8 cellular contexts compared by ENCODE assay signal in genomic region chr5:154835701-154836052, GRCh38. TPM values are rescaled to one million over a fixed set of nuclear protein-coding genes. Genes with fewer than 3 reads are reported as not detected.
DNase-seq lines count a peak whose midpoint lies in the region; ATAC-seq, FAIRE-seq and TF ChIP-seq lines count a peak whose summit lies in the region.
"Not testable (repeated sequence)": the region's sequence is repeated elsewhere in the genome, so short reads cannot be mapped to it uniquely, and the experiment has no call there.

No MANE protein-coding gene starts in this region.

- CTCF ChIA-PET in A549 (lab: Yijun Ruan, JAX) = interaction anchor here (0.6 to 1.7 kb wide), 3 partner anchors 8 to 185 kb away, joined by 3 to 5 read pairs (median 4); no protein-coding TSS in a partner anchor
- CTCF ChIA-PET in RWPE1 (lab: Yijun Ruan, JAX) = interaction anchor here (0.6 to 0.7 kb wide), 2 partner anchors 94 to 360 kb away, joined by 3 read pairs; no protein-coding TSS in a partner anchor
- CTCF ChIA-PET in K562 (lab: Yijun Ruan, JAX; ENCODE audit: low intra/inter-chr PET ratio) = not testable (repeated sequence)

- not testable (repeated sequence) for ATAC-seq in A549, K562, foreskin keratinocyte
- peak; percentile 3 for ATAC-seq in omental fat pad (ENCODE audit: low FRiP score)

- H3K9me1 ChIP-seq in K562 (ENCODE audit: control insufficient read depth, insufficient read depth, low read length) = not testable (repeated sequence)

- not testable (repeated sequence) for H3K4me3 ChIP-seq in A549, K562, skin epidermis
- H3K4me3 ChIP-seq in tibial artery = peak overlapping the region; percentile 21 to 26

- TF ChIP-seq RAD21 in A549 (conservative IDR thresholded peaks at IDR 0.05 in 1 of 2, IDR thresholded peaks at IDR 0.05 in 1 of 2); K562 (CRISPR knock-in tag; conservative IDR thresholded peaks at IDR 0.05 in 1 of 2, IDR thresholded peaks at IDR 0.05 in 1 of 2): not testable (repeated sequence)

- H3K4me1 ChIP-seq in A549 (peaks cover 13% of the 10 kb centered on the region), K562 (replicated peaks in 1 of 2; ENCODE audit: control insufficient read depth in 2 of 2, insufficient read depth in 2 of 2, low read length in 2 of 2) (peaks cover 27 to 31% of the 10 kb centered on the region in 2 experiments), foreskin keratinocyte (peaks cover 21% of the 10 kb centered on the region), tibial artery (peaks cover 0 to 22% (median 13%) of the 10 kb centered on the region in 4 donors)

- H2AFZ ChIP-seq in K562 (ENCODE audit: low read depth, low read length) = not testable (repeated sequence)

- DNase-seq in A549 (ENCODE audit: low read depth in 1 of 2, low spot score in 1 of 2); RWPE1 (ENCODE audit: low spot score); K562 (ENCODE audit: extremely low read depth in 1 of 4, low spot score in 3 of 4); foreskin keratinocyte; omental fat pad (ENCODE audit: low spot score); tibial artery: not testable (repeated sequence)

- H3K9ac ChIP-seq in K562 (ENCODE audit: insufficient read depth in 1 of 2, low read depth in 2 of 2, low read length in 2 of 2) = not testable (repeated sequence)

- BruUV-seq in K562 (replicated peaks; lab: Mats Ljungman, UMichigan) = not testable (repeated sequence)

- H3K79me2 ChIP-seq in K562 (ENCODE audit: control insufficient read depth, insufficient read depth, low read length) = peaks cover 33% of the 10 kb centered on the region

- H3K9me3 ChIP-seq in A549; K562 (replicated peaks; ENCODE audit: control insufficient read depth, insufficient read depth, low read depth, low read length); tibial artery: not testable (repeated sequence)

- TF ChIP-seq POLR2A in A549 (IDR thresholded peaks at IDR 0.05; ENCODE audit: low read length); K562 (conservative IDR thresholded peaks at IDR 0.05): not testable (repeated sequence)

- POLR2A ChIA-PET in A549 (lab: Yijun Ruan, JAX) = interaction anchor here (0.7 to 1.9 kb wide), 2 partner anchors 22 to 24 kb away, joined by 7 to 14 read pairs; partner anchors contain the start of gene CNOT8
- POLR2A ChIA-PET in RWPE1 (lab: Yijun Ruan, JAX; ENCODE audit: low non-redundant PET) = not testable (repeated sequence)
- POLR2A ChIA-PET in K562 (lab: Yijun Ruan, JAX) = interaction anchor here (0.6 to 1.5 kb wide), 7 partner anchors 8 to 137 kb away, joined by 3 to 9 read pairs (median 4); partner anchors contain the start of gene FAXDC2

- H3K4me2 ChIP-seq in A549 = 0 out of 3 replicates have a peak overlapping the region, but pooled peaks have one; percentile 20
- H3K4me2 ChIP-seq in K562 (ENCODE audit: insufficient read depth, low read length) = not testable (repeated sequence)

- H3K27ac ChIP-seq in A549 (0 out of 6 replicates have a peak overlapping the region, but pooled peaks of 1 of the 2 experiments have one; percentile 50), RWPE1 (peak overlapping the region; percentile 91), foreskin keratinocyte (peak overlapping the region; percentile 29), layer of hippocampus (ENCODE audit: low read depth, low read length) (peak overlapping the region; percentile 18), skin epidermis (peak overlapping the region in 11 of 21 experiments; percentile 18 to 77 (median 61)), tibial artery (peak overlapping the region; percentile 74 to 79)
- not testable (repeated sequence) for H3K27ac ChIP-seq in K562 (ENCODE audit: extremely low read depth, low read depth, low read length)

- TF ChIP-seq CTCF in A549 (IDR thresholded peaks at IDR 0.05); RWPE1 (conservative IDR thresholded peaks at IDR 0.05; ENCODE audit: low read depth); K562 (IDR thresholded peaks at IDR 0.05 in 2 of 3, conservative IDR thresholded peaks at IDR 0.05 in 1 of 3; ENCODE audit: insufficient read depth in 2 of 3, low read depth in 1 of 3, low read length in 3 of 3); foreskin keratinocyte (conservative IDR thresholded peaks at IDR 0.05); omental fat pad (IDR thresholded peaks at IDR 0.05); tibial artery (IDR thresholded peaks at IDR 0.05): not testable (repeated sequence)

- in situ Hi-C loops in K562 (cut with MboI) = not testable (repeated sequence)

- H3K36me3 ChIP-seq in K562 (ENCODE audit: control insufficient read depth, insufficient read depth, low read length) = peaks cover 17% of the 10 kb centered on the region
- H3K36me3 ChIP-seq in tibial artery = peaks cover 21 to 42% (median 22%) of the 10 kb centered on the region in 3 donors

- intact Hi-C loops in K562 (cut with micrococcal nuclease) = loop anchor here (1.0 to 2.0 kb wide), 3 partner anchors 17 to 181 kb away; partner anchors contain the start of gene CNOT8
- intact Hi-C loops in tibial artery (cut with DNase I; ENCODE audit: low total_unique reads) = not testable (repeated sequence)

- 79% methylated on average over 9 of the region's 9 CpGs for WGBS in A549 (ENCODE audit: missing lambda C conversion rate)
- WGBS in K562 (ENCODE audit: insufficient coverage, low coverage, missing lambda C conversion rate) = 21% methylated on average over 9 of the region's 9 CpGs

- H3K27me3 ChIP-seq in K562 (ENCODE audit: control insufficient read depth in 2 of 2, insufficient read depth in 2 of 2, low read length in 2 of 2); foreskin keratinocyte; layer of hippocampus (ENCODE audit: control insufficient read depth, insufficient read depth, low read length); tibial artery: not testable (repeated sequence)

- TF ChIP-seq EP300 in A549 (IDR thresholded peaks at IDR 0.05); K562 (IDR thresholded peaks at IDR 0.05; ENCODE audit: low read length): not testable (repeated sequence)

- not testable (repeated sequence) for FAIRE-seq in A549 (lab: Jason Lieb, UNC); K562 (lab: Jason Lieb, UNC)

- not testable (repeated sequence) for H4K20me1 ChIP-seq in K562 (replicated peaks; ENCODE audit: control insufficient read depth, insufficient read depth, low read length)

RNA-seq across cellular contexts. Expression of gene FAXDC2, which starts 14.7 kb away (rescaled TPM):
- polyA plus RNA-seq in A549 (2011; rRNA removed) (0.94 and 1.6 TPM in 2 replicates), A549 (2017; fragmentation: RNase III; extraction: RNeasy Plus Mini Kit Qiagen cat#74134 plus additional on column Dnase treatment) (0.14 to 0.42 TPM (median 0.33 TPM) in 3 replicates), K562 (2011; rRNA removed) (21.4 and 24.0 TPM in 2 replicates), K562 (2014; fragmentation: Illumina TruSeq; extraction: Trizol) (23.7 and 30.0 TPM in 2 replicates), K562 (2014; fragmentation: Nextera tagmentation; extraction: Ambion mirVana) (1 to 10 TPM; 2.4 to 3.5 TPM), K562 (2014; rRNA removed) (9.9 and 13.8 TPM in 2 replicates), foreskin keratinocyte (2.2 and 2.4 TPM in 2 replicates)
- polyA plus RNA-seq in A549 (2012; cell fraction: cytosol; rRNA removed) = 0.13 and 0.17 TPM in 2 replicates
- 0.04 and 0.10 TPM in 2 replicates for polyA plus RNA-seq in A549 (2012; cell fraction: nucleus; rRNA removed)
- polyA minus RNA-seq in A549 (2011; rRNA and poly(A)+ RNA removed) = 0.68 and 2.6 TPM in 2 replicates
- 48.9 and 53.4 TPM in 2 replicates for total RNA-seq in K562 (2011; cell fraction: chromatin; rRNA removed; ENCODE audit: low replicate concordance)
- 32.5 and 34.2 TPM in 2 replicates for total RNA-seq in K562 (2011; cell fraction: nucleolus; rRNA removed)
- 47.6 and 48.8 TPM in 2 replicates for total RNA-seq in K562 (2011; cell fraction: nucleoplasm; rRNA removed)
- total RNA-seq in K562 (2014; rRNA removed) (9.8 and 12.1 TPM in 2 replicates), K562 (2014; rRNA removed; fragmentation: Illumina TruSeq; extraction: Trizol) (14.3 and 16.2 TPM in 2 replicates), K562 (2015; rRNA removed; fragmentation: Illumina TruSeq; extraction: Trizol) (6.2 and 7.4 TPM in 2 replicates), K562 (2021) (12.0 and 13.1 TPM in 2 replicates), foreskin keratinocyte (4.4 and 4.7 TPM in 2 replicates), omental fat pad (10 to 100 TPM; 17.4 to 57.2 (median 33.7) TPM)
- polyA plus RNA-seq in K562 (2011; cell fraction: cytosol; rRNA removed) = 28.0 and 29.5 TPM in 2 replicates
- 39.8 and 42.0 TPM in 2 replicates for polyA plus RNA-seq in K562 (2011; cell fraction: nucleus; rRNA removed)
- 14.7 and 16.6 TPM in 2 replicates for polyA plus RNA-seq in K562 (2012)
- polyA minus RNA-seq in K562 (2011; rRNA and poly(A)+ RNA removed) = 25.9 and 26.6 TPM in 2 replicates
- 15.1 and 17.7 TPM in 2 replicates for polyA minus RNA-seq in K562 (2011; cell fraction: cytosol; rRNA and poly(A)+ RNA removed)
- 12.1 and 15.7 TPM in 2 replicates for polyA minus RNA-seq in K562 (2011; cell fraction: nucleus; rRNA and poly(A)+ RNA removed)

RNA-seq across cellular contexts. Expression of gene CNOT8, which starts 22.8 kb away (rescaled TPM):
- 49.8 and 52.7 TPM in 2 replicates for polyA plus RNA-seq in A549 (2011; rRNA removed)
- 26.9 and 29.5 TPM in 2 replicates for polyA plus RNA-seq in A549 (2012; cell fraction: cytosol; rRNA removed)
- 19.7 and 28.3 TPM in 2 replicates for polyA plus RNA-seq in A549 (2012; cell fraction: nucleus; rRNA removed)
- polyA plus RNA-seq in A549 (2017; fragmentation: RNase III; extraction: RNeasy Plus Mini Kit Qiagen cat#74134 plus additional on column Dnase treatment) = 35.7 to 41.2 TPM (median 40.6 TPM) in 3 replicates
- 24.7 and 27.5 TPM in 2 replicates for polyA minus RNA-seq in A549 (2011; rRNA and poly(A)+ RNA removed)
- 33.1 and 62.7 TPM in 2 replicates for total RNA-seq in K562 (2011; cell fraction: chromatin; rRNA removed; ENCODE audit: low replicate concordance)
- total RNA-seq in K562 (2011; cell fraction: nucleolus; rRNA removed) = 21.3 and 25.4 TPM in 2 replicates
- 30.8 and 33.4 TPM in 2 replicates for total RNA-seq in K562 (2011; cell fraction: nucleoplasm; rRNA removed)
- 52.6 and 55.4 TPM in 2 replicates for total RNA-seq in K562 (2014; rRNA removed)
- 53.6 and 64.3 TPM in 2 replicates for total RNA-seq in K562 (2014; rRNA removed; fragmentation: Illumina TruSeq; extraction: Trizol)
- 40.2 and 42.0 TPM in 2 replicates for total RNA-seq in K562 (2015; rRNA removed; fragmentation: Illumina TruSeq; extraction: Trizol)
- total RNA-seq in K562 (2021) = 47.7 and 51.8 TPM in 2 replicates
- polyA plus RNA-seq in K562 (2011; rRNA removed) = 67.7 and 68.9 TPM in 2 replicates
- 39.2 and 66.3 TPM in 2 replicates for polyA plus RNA-seq in K562 (2011; cell fraction: cytosol; rRNA removed)
- 28.0 and 43.7 TPM in 2 replicates for polyA plus RNA-seq in K562 (2011; cell fraction: nucleus; rRNA removed)
- 37.9 and 38.1 TPM in 2 replicates for polyA plus RNA-seq in K562 (2012)
- 56.6 and 60.5 TPM in 2 replicates for polyA plus RNA-seq in K562 (2014; fragmentation: Illumina TruSeq; extraction: Trizol)
- 10 to 100 TPM; 15.2 to 17.5 TPM for polyA plus RNA-seq in K562 (2014; fragmentation: Nextera tagmentation; extraction: Ambion mirVana)
- 49.7 and 52.1 TPM in 2 replicates for polyA plus RNA-seq in K562 (2014; rRNA removed)
- 83.4 and 86.5 TPM in 2 replicates for polyA minus RNA-seq in K562 (2011; rRNA and poly(A)+ RNA removed)
- polyA minus RNA-seq in K562 (2011; cell fraction: cytosol; rRNA and poly(A)+ RNA removed) = 24.7 and 34.5 TPM in 2 replicates
- polyA minus RNA-seq in K562 (2011; cell fraction: nucleus; rRNA and poly(A)+ RNA removed) = 10.9 and 20.1 TPM in 2 replicates
- 32.4 and 34.2 TPM in 2 replicates for total RNA-seq in foreskin keratinocyte
- polyA plus RNA-seq in foreskin keratinocyte = 19.5 and 22.2 TPM in 2 replicates
- 100 to 1,000 TPM in 1 of 4 donors, 10 to 100 TPM in 3; 48.0 to 106 (median 70.3) TPM for total RNA-seq in omental fat pad
